ENCODE assay signal across 1 cellular context in the genomic region with DNA sequence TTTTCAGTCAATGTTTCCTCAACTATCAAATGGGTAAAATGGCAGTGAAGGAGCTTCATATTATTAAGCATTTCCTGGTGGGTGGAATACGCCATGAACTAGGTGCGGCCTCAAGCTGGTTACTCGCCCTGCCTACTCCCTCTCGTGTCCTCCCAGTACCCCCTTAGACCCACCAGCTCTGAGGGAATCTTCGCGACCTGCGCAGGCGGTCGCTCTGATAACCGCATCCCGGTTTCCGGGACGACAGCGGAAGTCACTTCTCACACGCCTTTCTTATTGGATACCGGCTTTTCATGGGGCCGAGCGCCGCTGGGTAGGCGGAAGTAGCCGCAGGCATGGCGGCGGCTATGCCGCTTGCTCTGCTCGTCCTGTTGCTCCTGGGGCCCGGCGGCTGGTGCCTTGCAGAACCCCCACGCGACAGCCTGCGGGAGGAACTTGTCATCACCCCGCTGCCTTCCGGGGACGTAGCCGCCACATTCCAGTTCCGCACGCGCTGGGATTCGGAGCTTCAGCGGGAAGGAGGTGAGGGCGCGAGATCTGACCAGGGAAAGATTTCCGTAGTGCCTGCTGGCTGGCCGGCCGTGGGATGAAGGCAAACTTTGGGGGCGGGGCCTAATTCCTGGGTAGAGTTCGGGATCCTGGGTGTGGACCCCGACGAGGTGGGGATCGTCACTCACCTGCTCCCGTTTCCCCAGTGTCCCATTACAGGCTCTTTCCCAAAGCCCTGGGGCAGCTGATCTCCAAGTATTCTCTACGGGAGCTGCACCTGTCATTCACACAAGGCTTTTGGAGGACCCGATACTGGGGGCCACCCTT.
A peak's percentile ranks its signal among the peaks of the same experiment; 100 is the strongest.
TF ChIP-seq lines count a peak whose summit lies in the region.

A gene (plus strand): TSS at position 320 of the 816 bp plus-strand sequence. CDS start 16 bp downstream, at position 336.

TF ChIP-seq in HEK293, 187 proteins besides CTCF, POLR2A, EP300 and RAD21 (continued from another document):
- TF ChIP-seq, protein P1, sequence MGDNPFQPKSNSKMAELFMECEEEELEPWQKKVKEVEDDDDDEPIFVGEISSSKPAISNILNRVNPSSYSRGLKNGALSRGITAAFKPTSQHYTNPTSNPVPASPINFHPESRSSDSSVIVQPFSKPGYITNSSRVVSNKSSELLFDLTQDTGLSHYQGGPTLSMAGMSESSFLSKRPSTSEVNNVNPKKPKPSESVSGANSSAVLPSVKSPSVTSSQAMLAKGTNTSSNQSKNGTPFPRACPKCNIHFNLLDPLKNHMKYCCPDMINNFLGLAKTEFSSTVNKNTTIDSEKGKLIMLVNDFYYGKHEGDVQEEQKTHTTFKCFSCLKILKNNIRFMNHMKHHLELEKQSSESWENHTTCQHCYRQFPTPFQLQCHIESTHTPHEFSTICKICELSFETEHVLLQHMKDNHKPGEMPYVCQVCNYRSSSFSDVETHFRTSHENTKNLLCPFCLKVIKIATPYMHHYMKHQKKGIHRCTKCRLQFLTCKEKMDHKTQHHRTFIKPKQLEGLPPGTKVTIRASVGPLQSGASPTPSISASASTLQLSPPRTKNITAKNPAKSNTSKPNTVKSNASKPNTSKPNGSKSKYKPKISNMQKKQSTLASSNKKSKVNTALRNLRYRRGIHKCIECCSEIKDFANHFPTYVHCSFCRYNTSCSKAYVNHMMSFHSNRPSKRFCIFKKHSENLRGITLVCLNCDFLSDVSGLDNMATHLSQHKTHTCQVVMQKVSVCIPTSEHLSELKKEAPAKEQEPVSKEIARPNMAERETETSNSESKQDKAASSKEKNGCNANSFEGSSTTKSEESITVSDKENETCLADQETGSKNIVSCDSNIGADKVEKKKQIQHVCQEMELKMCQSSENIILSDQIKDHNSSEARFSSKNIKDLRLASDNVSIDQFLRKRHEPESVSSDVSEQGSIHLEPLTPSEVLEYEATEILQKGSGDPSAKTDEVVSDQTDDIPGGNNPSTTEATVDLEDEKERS (tag by site-specific recombination; IDR thresholded peaks at IDR 0.05), result no peak
- peak; percentile 29; the same call in 1 of the 2 replicates for TF ChIP-seq KLF8 (tag by site-specific recombination; IDR thresholded peaks at IDR 0.05)
- TF ChIP-seq SP7 (tag by site-specific recombination; IDR thresholded peaks at IDR 0.05), result peak; percentile 74
- peak; percentile 86; the same call in 1 of the 2 replicates for TF ChIP-seq ZNF76 (tag by site-specific recombination; IDR thresholded peaks at IDR 0.05; ENCODE audit: borderline replicate concordance, low read depth)
- peak; percentile 64; the same call in 1 of the 2 replicates for TF ChIP-seq EGR2 (tag by site-specific recombination; IDR thresholded peaks at IDR 0.05; ENCODE audit: low read depth)
- peak; percentile 95; the same call in 1 of the 2 replicates for TF ChIP-seq HOXC10 (CRISPR knock-in tag; IDR thresholded peaks at IDR 0.05)
- TF ChIP-seq ZNF624 (tag by site-specific recombination; IDR thresholded peaks at IDR 0.05), result no peak
- TF ChIP-seq, protein P2, sequence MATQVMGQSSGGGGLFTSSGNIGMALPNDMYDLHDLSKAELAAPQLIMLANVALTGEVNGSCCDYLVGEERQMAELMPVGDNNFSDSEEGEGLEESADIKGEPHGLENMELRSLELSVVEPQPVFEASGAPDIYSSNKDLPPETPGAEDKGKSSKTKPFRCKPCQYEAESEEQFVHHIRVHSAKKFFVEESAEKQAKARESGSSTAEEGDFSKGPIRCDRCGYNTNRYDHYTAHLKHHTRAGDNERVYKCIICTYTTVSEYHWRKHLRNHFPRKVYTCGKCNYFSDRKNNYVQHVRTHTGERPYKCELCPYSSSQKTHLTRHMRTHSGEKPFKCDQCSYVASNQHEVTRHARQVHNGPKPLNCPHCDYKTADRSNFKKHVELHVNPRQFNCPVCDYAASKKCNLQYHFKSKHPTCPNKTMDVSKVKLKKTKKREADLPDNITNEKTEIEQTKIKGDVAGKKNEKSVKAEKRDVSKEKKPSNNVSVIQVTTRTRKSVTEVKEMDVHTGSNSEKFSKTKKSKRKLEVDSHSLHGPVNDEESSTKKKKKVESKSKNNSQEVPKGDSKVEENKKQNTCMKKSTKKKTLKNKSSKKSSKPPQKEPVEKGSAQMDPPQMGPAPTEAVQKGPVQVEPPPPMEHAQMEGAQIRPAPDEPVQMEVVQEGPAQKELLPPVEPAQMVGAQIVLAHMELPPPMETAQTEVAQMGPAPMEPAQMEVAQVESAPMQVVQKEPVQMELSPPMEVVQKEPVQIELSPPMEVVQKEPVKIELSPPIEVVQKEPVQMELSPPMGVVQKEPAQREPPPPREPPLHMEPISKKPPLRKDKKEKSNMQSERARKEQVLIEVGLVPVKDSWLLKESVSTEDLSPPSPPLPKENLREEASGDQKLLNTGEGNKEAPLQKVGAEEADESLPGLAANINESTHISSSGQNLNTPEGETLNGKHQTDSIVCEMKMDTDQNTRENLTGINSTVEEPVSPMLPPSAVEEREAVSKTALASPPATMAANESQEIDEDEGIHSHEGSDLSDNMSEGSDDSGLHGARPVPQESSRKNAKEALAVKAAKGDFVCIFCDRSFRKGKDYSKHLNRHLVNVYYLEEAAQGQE (tag by site-specific recombination; IDR thresholded peaks at IDR 0.05), result 0 out of 2 replicates have a peak, but pooled peaks have one; percentile 26
- peak; percentile 23 for TF ChIP-seq ZNF610 (tag by site-specific recombination; IDR thresholded peaks at IDR 0.05; ENCODE audit: borderline replicate concordance)
- no peak for TF ChIP-seq KLF10 (tag by site-specific recombination; IDR thresholded peaks at IDR 0.05)
- peak; percentile 92 for TF ChIP-seq ZBTB17 (tag by site-specific recombination; IDR thresholded peaks at IDR 0.05)
- TF ChIP-seq GLIS1 (tag by site-specific recombination; IDR thresholded peaks at IDR 0.05), result 0 out of 2 replicates have a peak, but pooled peaks have one; percentile 31
- peak; percentile 92 for TF ChIP-seq YY1 (tag by site-specific recombination; IDR thresholded peaks at IDR 0.05)
- TF ChIP-seq ZNF391 (tag by site-specific recombination; IDR thresholded peaks at IDR 0.05; ENCODE audit: borderline replicate concordance, low read depth), result peak; percentile 48; the same call in 1 of the 2 replicates
- peak; percentile 41; the same call in 1 of the 2 replicates for TF ChIP-seq ZEB2 (tag by site-specific recombination; IDR thresholded peaks at IDR 0.05)
- TF ChIP-seq YY2 (tag by site-specific recombination; IDR thresholded peaks at IDR 0.05), result peak; percentile 96
- peak; percentile 28; the same call in 1 of the 2 replicates for TF ChIP-seq ZBTB21 (tag by site-specific recombination; IDR thresholded peaks at IDR 0.05)
- TF ChIP-seq, protein P3, sequence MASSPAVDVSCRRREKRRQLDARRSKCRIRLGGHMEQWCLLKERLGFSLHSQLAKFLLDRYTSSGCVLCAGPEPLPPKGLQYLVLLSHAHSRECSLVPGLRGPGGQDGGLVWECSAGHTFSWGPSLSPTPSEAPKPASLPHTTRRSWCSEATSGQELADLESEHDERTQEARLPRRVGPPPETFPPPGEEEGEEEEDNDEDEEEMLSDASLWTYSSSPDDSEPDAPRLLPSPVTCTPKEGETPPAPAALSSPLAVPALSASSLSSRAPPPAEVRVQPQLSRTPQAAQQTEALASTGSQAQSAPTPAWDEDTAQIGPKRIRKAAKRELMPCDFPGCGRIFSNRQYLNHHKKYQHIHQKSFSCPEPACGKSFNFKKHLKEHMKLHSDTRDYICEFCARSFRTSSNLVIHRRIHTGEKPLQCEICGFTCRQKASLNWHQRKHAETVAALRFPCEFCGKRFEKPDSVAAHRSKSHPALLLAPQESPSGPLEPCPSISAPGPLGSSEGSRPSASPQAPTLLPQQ (tag by site-specific recombination; IDR thresholded peaks at IDR 0.05), result peak; percentile 53; the same call in 1 of the 2 replicates
- 0 out of 2 replicates have a peak, but pooled peaks have one; percentile 2 for TF ChIP-seq OVOL3 (tag by site-specific recombination; IDR thresholded peaks at IDR 0.05)
- TF ChIP-seq, protein P4, sequence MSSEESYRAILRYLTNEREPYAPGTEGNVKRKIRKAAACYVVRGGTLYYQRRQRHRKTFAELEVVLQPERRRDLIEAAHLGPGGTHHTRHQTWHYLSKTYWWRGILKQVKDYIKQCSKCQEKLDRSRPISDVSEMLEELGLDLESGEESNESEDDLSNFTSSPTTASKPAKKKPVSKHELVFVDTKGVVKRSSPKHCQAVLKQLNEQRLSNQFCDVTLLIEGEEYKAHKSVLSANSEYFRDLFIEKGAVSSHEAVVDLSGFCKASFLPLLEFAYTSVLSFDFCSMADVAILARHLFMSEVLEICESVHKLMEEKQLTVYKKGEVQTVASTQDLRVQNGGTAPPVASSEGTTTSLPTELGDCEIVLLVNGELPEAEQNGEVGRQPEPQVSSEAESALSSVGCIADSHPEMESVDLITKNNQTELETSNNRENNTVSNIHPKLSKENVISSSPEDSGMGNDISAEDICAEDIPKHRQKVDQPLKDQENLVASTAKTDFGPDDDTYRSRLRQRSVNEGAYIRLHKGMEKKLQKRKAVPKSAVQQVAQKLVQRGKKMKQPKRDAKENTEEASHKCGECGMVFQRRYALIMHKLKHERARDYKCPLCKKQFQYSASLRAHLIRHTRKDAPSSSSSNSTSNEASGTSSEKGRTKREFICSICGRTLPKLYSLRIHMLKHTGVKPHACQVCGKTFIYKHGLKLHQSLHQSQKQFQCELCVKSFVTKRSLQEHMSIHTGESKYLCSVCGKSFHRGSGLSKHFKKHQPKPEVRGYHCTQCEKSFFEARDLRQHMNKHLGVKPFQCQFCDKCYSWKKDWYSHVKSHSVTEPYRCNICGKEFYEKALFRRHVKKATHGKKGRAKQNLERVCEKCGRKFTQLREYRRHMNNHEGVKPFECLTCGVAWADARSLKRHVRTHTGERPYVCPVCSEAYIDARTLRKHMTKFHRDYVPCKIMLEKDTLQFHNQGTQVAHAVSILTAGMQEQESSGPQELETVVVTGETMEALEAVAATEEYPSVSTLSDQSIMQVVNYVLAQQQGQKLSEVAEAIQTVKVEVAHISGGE (tag by site-specific recombination; conservative IDR thresholded peaks at IDR 0.05; ENCODE audit: low read depth), result peak; percentile 85
- TF ChIP-seq HOXD13 (CRISPR knock-in tag; IDR thresholded peaks at IDR 0.05; ENCODE audit: borderline replicate concordance), result peak; percentile 99
- no peak for TF ChIP-seq BCL11B (tag by site-specific recombination; IDR thresholded peaks at IDR 0.05; ENCODE audit: low read depth)
- TF ChIP-seq, protein P5, sequence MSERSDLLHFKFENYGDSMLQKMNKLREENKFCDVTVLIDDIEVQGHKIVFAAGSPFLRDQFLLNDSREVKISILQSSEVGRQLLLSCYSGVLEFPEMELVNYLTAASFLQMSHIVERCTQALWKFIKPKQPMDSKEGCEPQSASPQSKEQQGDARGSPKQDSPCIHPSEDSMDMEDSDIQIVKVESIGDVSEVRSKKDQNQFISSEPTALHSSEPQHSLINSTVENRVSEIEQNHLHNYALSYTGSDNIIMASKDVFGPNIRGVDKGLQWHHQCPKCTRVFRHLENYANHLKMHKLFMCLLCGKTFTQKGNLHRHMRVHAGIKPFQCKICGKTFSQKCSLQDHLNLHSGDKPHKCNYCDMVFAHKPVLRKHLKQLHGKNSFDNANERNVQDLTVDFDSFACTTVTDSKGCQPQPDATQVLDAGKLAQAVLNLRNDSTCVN (tag by site-specific recombination; optimal IDR thresholded peaks at IDR 0.05), result peak; percentile 56
- 0 out of 2 replicates have a peak, but pooled peaks have one; percentile 29 for TF ChIP-seq ZBTB8A (tag by site-specific recombination; IDR thresholded peaks at IDR 0.05)
- TF ChIP-seq SP3 (tag by site-specific recombination; IDR thresholded peaks at IDR 0.05), result peak; percentile 74
- TF ChIP-seq SCRT2 (tag by site-specific recombination; IDR thresholded peaks at IDR 0.05), result peak; percentile 98
- peak; percentile 92 for TF ChIP-seq ZNF335 (tag by site-specific recombination; conservative IDR thresholded peaks at IDR 0.05)
- TF ChIP-seq SP2 (tag by site-specific recombination; IDR thresholded peaks at IDR 0.05), result peak; percentile 93
- TF ChIP-seq KLF16 (tag by site-specific recombination; IDR thresholded peaks at IDR 0.05), result peak; percentile 81
- peak; percentile 20; the same call in 1 of the 2 replicates for TF ChIP-seq KLF9 (tag by site-specific recombination; IDR thresholded peaks at IDR 0.05; ENCODE audit: low read depth)
- peak; percentile 74 for TF ChIP-seq ZNF629 (tag by site-specific recombination; IDR thresholded peaks at IDR 0.05)
- TF ChIP-seq ZNF776 (tag by site-specific recombination; IDR thresholded peaks at IDR 0.05; ENCODE audit: borderline replicate concordance), result no peak
